18 cellular contexts compared by ENCODE assay signal in the genomic region with DNA sequence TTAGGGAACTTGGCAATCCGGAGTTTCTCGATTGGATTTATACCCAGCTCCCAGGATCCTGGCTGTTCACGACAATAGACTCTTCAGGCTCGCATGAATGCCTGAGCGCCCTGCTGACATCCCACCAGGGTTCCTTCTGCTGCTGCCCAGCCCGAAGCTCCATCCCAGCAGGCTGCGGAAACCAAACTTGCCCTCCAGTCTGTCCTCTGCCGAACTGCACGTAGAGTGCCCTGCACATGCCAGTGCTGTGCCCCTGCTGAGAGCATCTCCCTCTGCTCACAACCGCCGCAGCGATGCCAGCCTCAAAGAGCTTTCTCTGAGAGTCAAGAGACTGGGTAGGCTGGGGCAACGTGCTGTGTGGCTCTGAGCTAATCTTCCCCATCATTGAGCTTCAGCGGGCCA. TPM values are rescaled to one million over a fixed set of nuclear protein-coding genes. Genes with fewer than 3 reads are reported as not detected.
A peak's percentile ranks its signal among the peaks of the same experiment; 100 is the strongest.
DNase-seq lines count a peak whose midpoint lies in the region; ATAC-seq, FAIRE-seq and TF ChIP-seq lines count a peak whose summit lies in the region.
"Had no signal": no experiment of that assay in that cellular context is flagged by ENCODE, and none has a peak within 500 bp of the region (broad histone marks: within the 10 kb centered on the region; RNA-seq: fewer than 3 reads in every experiment).

No MANE protein-coding gene starts in this region.

- DNase-seq in astrocyte (ENCODE audit: low read depth) (no peak), left ventricle myocardium inferior (peak; percentile 54), osteocyte (ENCODE audit: extremely low spot score, unreplicated experiment) (peak; percentile 90), HepG2 (ENCODE audit: low spot score) (no peak), inferior parietal cortex (ENCODE audit: extremely low spot score) (no peak)
- DNase-seq: activated CD4-positive, alpha-beta T cell treated with anti-CD3 and anti-CD28 coated beads for 1 hour; activated CD8-positive, alpha-beta memory T cell treated with anti-CD3 and anti-CD28 coated beads, Interleukin-2, amount 50 U/mL, for 4 hours; activated gamma-delta T cell; cerebellar nuclear complex; NCI-H1105 treated with DMSO at 0.1 percent for 48 hours; NCI-H524 treated with DMSO at 0.1 percent for 48 hours; PC-3; spleen; T-helper 9 cell had no signal

- H3K9me3 Mint-ChIP-seq in astrocyte (ENCODE audit: unreplicated experiment) (no peaks in the 10 kb centered on the region), osteocyte (ENCODE audit: unreplicated experiment) (no peaks in the 10 kb centered on the region)

- H3K4me3 Mint-ChIP-seq in astrocyte (ENCODE audit: unreplicated experiment), result no peak overlapping the region
- peak overlapping the region; percentile 42 for H3K4me3 Mint-ChIP-seq in osteocyte (ENCODE audit: unreplicated experiment)
- H3K4me3 Mint-ChIP-seq: B cell had no signal

- CTCF ChIA-PET in HepG2 (lab: Yijun Ruan, JAX; ENCODE audit: low intra/inter-chr PET ratio, low total read pairs), result no interaction called here

- no peak for ATAC-seq in HepG2
- ATAC-seq in HG03159 (IDR thresholded peaks at IDR 0.05; ENCODE audit: unreplicated experiment), result no peak
- ATAC-seq: PC-3 had no signal

- intact Hi-C loops in left ventricle myocardium inferior (cut with micrococcal nuclease) (no loop called here), HepG2 (cut with micrococcal nuclease; ENCODE audit: unreplicated experiment) (no loop called here)

- H3K4me1 Mint-ChIP-seq in astrocyte (ENCODE audit: low read depth, unreplicated experiment) (no peaks in the 10 kb centered on the region), osteocyte (ENCODE audit: unreplicated experiment) (peaks cover 58% of the 10 kb centered on the region)
- H3K4me1 Mint-ChIP-seq: B cell had no signal

- H3K4me1 ChIP-seq in astrocyte (ENCODE audit: insufficient read depth, low read length), result peaks cover 3% of the 10 kb centered on the region
- peaks cover 26% of the 10 kb centered on the region for H3K4me1 ChIP-seq in left ventricle myocardium inferior
- no peaks in the 10 kb centered on the region for H3K4me1 ChIP-seq in HepG2 (ENCODE audit: insufficient read depth, low read length)
- H3K4me1 ChIP-seq: spleen had no signal

- H3K27ac ChIP-seq in astrocyte (ENCODE audit: low read depth, low read length) (no peak overlapping the region), left ventricle myocardium inferior (replicated peaks) (peak overlapping the region; percentile 70), HepG2 (ENCODE audit: extremely low read length, insufficient read depth, low read length) (no peak overlapping the region)
- H3K27ac ChIP-seq: spleen, thoracic aorta had no signal

- in situ Hi-C loops in HepG2 (cut with HindIII; ENCODE audit: extremely low pct_ligation_motif_present, low pct_unique_long_range_greater_than_20kb), result no loop called here

- H3K27me3 Mint-ChIP-seq in astrocyte (ENCODE audit: low read depth, unreplicated experiment), result no peaks in the 10 kb centered on the region
- no peaks in the 10 kb centered on the region for H3K27me3 Mint-ChIP-seq in osteocyte (ENCODE audit: unreplicated experiment)
- H3K27me3 Mint-ChIP-seq: B cell had no signal

- 70% methylated on average over 14 of the region's 14 CpGs for WGBS in HepG2 (ENCODE audit: low lambda C conversion rate)

- H3K36me3 ChIP-seq in astrocyte (ENCODE audit: insufficient read depth, low read length) (no peaks in the 10 kb centered on the region), left ventricle myocardium inferior (peaks cover 9% of the 10 kb centered on the region), HepG2 (replicated peaks in 1 of 2; ENCODE audit: control insufficient read depth in 1 of 2, insufficient read depth in 2 of 2, low read length in 2 of 2) (no peaks in the 10 kb centered on the region)
- H3K36me3 ChIP-seq: spleen, thoracic aorta had no signal

- BruUV-seq in HepG2 (replicated peaks; lab: Mats Ljungman, UMichigan), result no TSS peak

- peak; percentile 90 for TF ChIP-seq EP300 in Ishikawa (IDR thresholded peaks at IDR 0.05; ENCODE audit: borderline replicate concordance)
- no peak for TF ChIP-seq EP300 in HepG2 (IDR thresholded peaks at IDR 0.05; ENCODE audit: low read depth in 2 of 2, low read length in 2 of 2)
- no peak for TF ChIP-seq EP300 in HepG2 (CRISPR knock-in tag; IDR thresholded peaks at IDR 0.05; ENCODE audit: borderline replicate concordance)

- FAIRE-seq in astrocyte (lab: Jason Lieb, UNC) (no peak), HepG2 (lab: Jason Lieb, UNC) (no peak)

- TF ChIP-seq POLR2A in HepG2 (IDR thresholded peaks at IDR 0.05; ENCODE audit: insufficient read depth in 1 of 2, low read depth in 2 of 2, low read length in 2 of 2), result no peak

- POLR2A ChIA-PET in HepG2 (lab: Yijun Ruan, JAX), result no interaction called here

- peaks cover 3% of the 10 kb centered on the region for H3K79me2 ChIP-seq in astrocyte (ENCODE audit: insufficient read depth, low read length)
- no peaks in the 10 kb centered on the region for H3K79me2 ChIP-seq in HepG2 (ENCODE audit: insufficient read depth, low read length)

- H3K9me3 ChIP-seq in astrocyte (ENCODE audit: insufficient read depth, low read depth, low read length) (no peaks in the 10 kb centered on the region), left ventricle myocardium inferior (replicated peaks) (peaks cover 9% of the 10 kb centered on the region), HepG2 (ENCODE audit: low read length) (no peaks in the 10 kb centered on the region)

- H3K36me3 Mint-ChIP-seq in astrocyte (ENCODE audit: low read depth, unreplicated experiment), result peaks cover 10% of the 10 kb centered on the region
- H3K36me3 Mint-ChIP-seq in osteocyte (ENCODE audit: unreplicated experiment), result peaks cover 8% of the 10 kb centered on the region

- H3K4me3 ChIP-seq in astrocyte (ENCODE audit: insufficient read depth, low read depth, low read length), result no peak overlapping the region
- H3K4me3 ChIP-seq in left ventricle myocardium inferior, result no peak overlapping the region
- H3K4me3 ChIP-seq in HepG2 (replicated peaks in 1 of 3; ENCODE audit: insufficient read depth in 1 of 3, low read depth in 2 of 3, low read length in 3 of 3), result no peak overlapping the region
- H3K4me3 ChIP-seq: spleen, thoracic aorta had no signal

- H3K27me3 ChIP-seq in astrocyte (ENCODE audit: insufficient read depth, low read length), result no peaks in the 10 kb centered on the region
- H3K27me3 ChIP-seq in left ventricle myocardium inferior (ENCODE audit: low read depth), result no peaks in the 10 kb centered on the region
- H3K27me3 ChIP-seq in HepG2 (ENCODE audit: control insufficient read depth in 1 of 2, insufficient read depth in 2 of 2, low read length in 2 of 2), result peaks cover 1 to 8% of the 10 kb centered on the region in 2 experiments

- peaks cover 15% of the 10 kb centered on the region for H4K20me1 ChIP-seq in astrocyte (ENCODE audit: insufficient read depth, low read length)
- no peaks in the 10 kb centered on the region for H4K20me1 ChIP-seq in HepG2 (ENCODE audit: insufficient read depth, low read length)

- no peak overlapping the region for H3K9ac ChIP-seq in astrocyte (ENCODE audit: low read length)
- H3K9ac ChIP-seq in HepG2 (ENCODE audit: insufficient read depth, low read depth, low read length), result no peak overlapping the region

- H2AFZ ChIP-seq in astrocyte (ENCODE audit: low read depth, low read length) (peak overlapping the region; percentile 41), HepG2 (ENCODE audit: low read length) (no peak overlapping the region)

- H3K4me2 ChIP-seq in astrocyte (ENCODE audit: low read length), result peak overlapping the region; percentile 46
- no peak overlapping the region for H3K4me2 ChIP-seq in HepG2 (ENCODE audit: low read depth, low read length)

- TF ChIP-seq RAD21 in Ishikawa (IDR thresholded peaks at IDR 0.05; ENCODE audit: low read depth) (peak; percentile 20; the same call in 1 of the 2 replicates), HepG2 (CRISPR knock-in tag; IDR thresholded peaks at IDR 0.05) (no peak)

- no peak for TF ChIP-seq CTCF in astrocyte (IDR thresholded peaks at IDR 0.05; ENCODE audit: insufficient read depth, low read depth, low read length)
- no peak for TF ChIP-seq CTCF in left ventricle myocardium inferior (IDR thresholded peaks at IDR 0.05; ENCODE audit: borderline replicate concordance)
- TF ChIP-seq CTCF in osteocyte (IDR thresholded peaks at IDR 0.05), result no peak
- no peak for TF ChIP-seq CTCF in HepG2 (CRISPR knock-in tag; IDR thresholded peaks at IDR 0.05)

- H3K27ac Mint-ChIP-seq in astrocyte (ENCODE audit: unreplicated experiment) (no peak overlapping the region), osteocyte (ENCODE audit: unreplicated experiment) (peak overlapping the region; percentile 84)
- H3K27ac Mint-ChIP-seq: B cell had no signal

TF ChIP-seq in Ishikawa, 13 proteins besides CTCF, POLR2A, EP300 and RAD21 (continues in another document):
- peak; percentile 88 for TF ChIP-seq TEAD4 (IDR thresholded peaks at IDR 0.05)

TF ChIP-seq in HepG2, 621 proteins besides CTCF, POLR2A, EP300 and RAD21 (continues in another document):
- no peak for TF ChIP-seq RBM39 (IDR thresholded peaks at IDR 0.05; ENCODE audit: low read depth, low read length, poor library complexity, severe bottlenecking)

RNA-seq across cellular contexts. Expression of gene ADAMTS7, which starts 6.9 kb away (rescaled TPM):
- 21.4 and 25.5 TPM in 2 replicates for total RNA-seq in astrocyte
- total RNA-seq in left ventricle myocardium inferior, result 24.2 TPM
- 188 and 193 TPM in 2 replicates for total RNA-seq in osteocyte
- 0.09 TPM in 1 of 2 replicates, not detected in the other for total RNA-seq in HepG2 (2016; rRNA removed; fragmentation: Illumina TruSeq; extraction: Trizol)
- total RNA-seq in HepG2 (2016; cell fraction: cytosol; rRNA removed; fragmentation: Illumina TruSeq; extraction: Trizol; ENCODE audit: low read depth), result not detected in 2 replicates
- 0.15 TPM in 1 of 2 replicates, not detected in the other for total RNA-seq in HepG2 (2016; cell fraction: insoluble cytoplasmic fraction; rRNA removed; fragmentation: Illumina TruSeq; extraction: Trizol)
- total RNA-seq in HepG2 (2016; cell fraction: membrane; rRNA removed; fragmentation: Illumina TruSeq; extraction: Trizol), result 0.07 and 0.12 TPM in 2 replicates
- 0.19 and 0.28 TPM in 2 replicates for total RNA-seq in HepG2 (2016; cell fraction: nucleus; rRNA removed; fragmentation: Illumina TruSeq; extraction: Trizol)
- 0.12 and 0.16 TPM in 2 replicates for polyA plus RNA-seq in HepG2 (2011; rRNA removed)
- polyA plus RNA-seq in HepG2 (2011; cell fraction: cytosol; rRNA removed), result 0.15 and 0.19 TPM in 2 replicates
- polyA plus RNA-seq in HepG2 (2011; cell fraction: nucleus; rRNA removed), result 1.6 and 1.8 TPM in 2 replicates
- polyA plus RNA-seq in HepG2 (2012), result 0.17 TPM in 1 of 2 replicates, not detected in the other
- 0.09 TPM in 1 of 2 replicates, not detected in the other for polyA plus RNA-seq in HepG2 (2016; cell fraction: cytosol; fragmentation: Illumina TruSeq; extraction: Trizol; ENCODE audit: low read depth)
- polyA plus RNA-seq in HepG2 (2016; cell fraction: insoluble cytoplasmic fraction; fragmentation: Illumina TruSeq; extraction: Trizol; ENCODE audit: low read depth), result 0.05 and 0.12 TPM in 2 replicates
- not detected in 2 replicates for polyA plus RNA-seq in HepG2 (2016; cell fraction: membrane; fragmentation: Illumina TruSeq; extraction: Trizol; ENCODE audit: low read depth)
- polyA plus RNA-seq in HepG2 (2016; cell fraction: nucleus; fragmentation: Illumina TruSeq; extraction: Trizol; ENCODE audit: insufficient read depth, low read depth), result 0.16 and 0.21 TPM in 2 replicates
- polyA minus RNA-seq in HepG2 (2011; rRNA and poly(A)+ RNA removed; ENCODE audit: low replicate concordance), result 0.32 and 0.68 TPM in 2 replicates
- polyA minus RNA-seq in HepG2 (2011; cell fraction: cytosol; rRNA and poly(A)+ RNA removed), result 0.18 and 0.20 TPM in 2 replicates
- polyA minus RNA-seq in HepG2 (2011; cell fraction: nucleus; rRNA and poly(A)+ RNA removed), result 0.13 and 0.75 TPM in 2 replicates

Comparison
In these comparisons a context has a peak if more than half of its experiments do, and no peak if none do; other contexts are left out.
1. DNase-seq: peak in left ventricle myocardium inferior (single experiment) and osteocyte (single experiment); none in astrocyte (single experiment), HepG2 (single experiment) and inferior parietal cortex (single experiment).
2. RNA of gene ADAMTS7, which starts 6.9 kb away (total RNA-seq): 188 to 193 TPM in osteocyte, 21.4 to 25.5 TPM in astrocyte and 24.2 TPM in left ventricle myocardium inferior (single experiment); 0.07 to 0.28 TPM in HepG2; every median in the first group is over 10 times any median in the second.